Comparison of ENCODE assay signal across 7 cellular contexts in genomic region chr6:34146021-34146782, GRCh38. TPM values are rescaled to one million over a fixed set of nuclear protein-coding genes. Genes with fewer than 3 reads are reported as not detected.
DNase-seq lines count a peak whose midpoint lies in the region; ATAC-seq and TF ChIP-seq lines count a peak whose summit lies in the region.

Gene GRM4, minus strand, starts transcription at chr6:34146087. Its CDS starts 12,591 bp downstream, at chr6:34133496.

- ATAC-seq in GM23338 (no peak), RWPE2 (ENCODE audit: low read depth) (no peak), omental fat pad (ENCODE audit: low FRiP score) (no peak)

- peak within 1 kb of the TSS; percentile 88 for H3K4me3 ChIP-seq in GM23338
- peak within 1 kb of the TSS; percentile 23 for H3K4me3 ChIP-seq in RWPE2 (ENCODE audit: severe bottlenecking)
- peak within 1 kb of the TSS; percentile 29 for H3K4me3 ChIP-seq in fibroblast of villous mesenchyme (ENCODE audit: low read depth, low read length)
- H3K4me3 ChIP-seq in retinal pigment epithelial cell (ENCODE audit: low read length): peak within 1 kb of the TSS; percentile 27

- H3K27me3 Mint-ChIP-seq in GM23338 (ENCODE audit: insufficient read depth, low read depth, poor library complexity): peaks cover 60% of the 10 kb centered on the region

- H3K36me3 ChIP-seq in GM23338 (ENCODE audit: insufficient read depth) (no peaks in the 10 kb centered on the region), RWPE2 (ENCODE audit: low read depth) (no peaks in the 10 kb centered on the region)

- peaks cover 7% of the 10 kb centered on the region; the same call in 1 of the 2 replicates for H3K79me2 ChIP-seq in GM23338 (replicated peaks; ENCODE audit: insufficient read depth)

- peaks cover 3% of the 10 kb centered on the region; the same call in 1 of the 3 replicates for H3K36me3 Mint-ChIP-seq in GM23338 (ENCODE audit: low read depth)

- H2AFZ ChIP-seq in GM23338: peak within 1 kb of the TSS; percentile 59

- H3K9me2 ChIP-seq in GM23338 (ENCODE audit: insufficient read depth): no peaks in the 10 kb centered on the region

- H3K27ac ChIP-seq in GM23338 (ENCODE audit: low read depth): peak within 1 kb of the TSS; percentile 45; the same call in 1 of the 2 replicates
- H3K27ac ChIP-seq in RWPE2 (ENCODE audit: poor library complexity, severe bottlenecking): no peak within 1 kb of the TSS

- TF ChIP-seq CTCF in GM23338 (conservative IDR thresholded peaks at IDR 0.05; ENCODE audit: low read depth in 2 of 2) (no peak; a peak in 1 of 4 replicates), RWPE2 (IDR thresholded peaks at IDR 0.05; ENCODE audit: poor library complexity, severe bottlenecking) (no peak), fibroblast of villous mesenchyme (IDR thresholded peaks at IDR 0.05; ENCODE audit: insufficient read depth, low read depth, low read length) (no peak), retinal pigment epithelial cell (conservative IDR thresholded peaks at IDR 0.05; ENCODE audit: low read depth, low read length) (no peak), omental fat pad (IDR thresholded peaks at IDR 0.05) (no peak)

- H3K9me3 ChIP-seq in RWPE2 (ENCODE audit: severe bottlenecking): no peaks in the 10 kb centered on the region

- DNase-seq in GM23338 (ENCODE audit: low spot score) (no peak), RWPE2 (ENCODE audit: low spot score) (peak; percentile 34), fibroblast of villous mesenchyme (ENCODE audit: low read depth) (no peak), retinal pigment epithelial cell (ENCODE audit: low read depth) (no peak), omental fat pad (ENCODE audit: low spot score) (no peak), AG08396 (ENCODE audit: low spot score) (no peak)
- DNase-seq in stimulated activated CD4-positive, alpha-beta T cell treated with anti-CD3 and anti-CD28 coated beads, Interleukin-4, amount 100 ng/mL, for 4 hours: no peak

- H3K9me3 Mint-ChIP-seq in GM23338: no peaks in the 10 kb centered on the region

- H3K27ac Mint-ChIP-seq in GM23338: no peak within 1 kb of the TSS

- H3K27me3 ChIP-seq in GM23338 (ENCODE audit: insufficient read depth) (peaks cover 58% of the 10 kb centered on the region), RWPE2 (ENCODE audit: insufficient read depth, poor library complexity, severe bottlenecking) (peaks cover 27% of the 10 kb centered on the region)

- H3K4me3 Mint-ChIP-seq in GM23338: peak within 1 kb of the TSS; percentile 75

- peaks cover 62% of the 10 kb centered on the region for H3K4me1 ChIP-seq in GM23338 (ENCODE audit: insufficient read depth)
- no peaks in the 10 kb centered on the region for H3K4me1 ChIP-seq in RWPE2 (ENCODE audit: insufficient read depth, poor library complexity, severe bottlenecking)

- H3F3A ChIP-seq in GM23338 (replicated peaks; ENCODE audit: low read depth): peaks cover 16% of the 10 kb centered on the region

- peaks cover 67% of the 10 kb centered on the region for H3K4me1 Mint-ChIP-seq in GM23338

- peak within 1 kb of the TSS; percentile 95 for H3K4me2 ChIP-seq in GM23338

- H4K20me1 ChIP-seq in GM23338 (replicated peaks; ENCODE audit: insufficient read depth): no peaks in the 10 kb centered on the region

TF ChIP-seq in GM23338, 12 proteins besides CTCF, POLR2A, EP300 and RAD21:
- TF ChIP-seq CREB1 (CRISPR knock-in tag; IDR thresholded peaks at IDR 0.05; ENCODE audit: low read depth) (peak; percentile 52; the same call in 1 of the 2 replicates), POLR2AphosphoS5 (IDR thresholded peaks at IDR 0.05; ENCODE audit: low read depth) (no peak), REST (IDR thresholded peaks at IDR 0.05; ENCODE audit: unreplicated experiment) (no peak), NANOG (IDR thresholded peaks at IDR 0.05; ENCODE audit: borderline replicate concordance) (no peak)

RNA-seq across cellular contexts. Expression of gene GRM4, which starts in this region (rescaled TPM):
- 24.4 and 30.6 TPM in 2 replicates for total RNA-seq in GM23338 (2014; rRNA removed; shearing (Covaris generic))
- 7.0 and 8.7 TPM in 2 replicates for polyA plus RNA-seq in GM23338 (2016; fragmentation: Nextera tagmentation; extraction: Ambion mirVana)
- total RNA-seq in fibroblast of villous mesenchyme (under 0.01 TPM in 2 replicates), omental fat pad (under 1 TPM in 1 of 4 donors, not detected in 3; 0.60 TPM)

Comparison
In these comparisons a context has a peak if more than half of its experiments do, and no peak if none do; other contexts are left out.
1. RNA of gene GRM4 (total RNA-seq): 24.4 to 30.6 TPM in GM23338; under 0.01 TPM in fibroblast of villous mesenchyme and 0.60 TPM in omental fat pad; every median in the first group is over 10 times any median in the second.
2. H3K4me3 ChIP-seq: peak in every context shown above with its lines; median percentile 88 in GM23338; 29 in fibroblast of villous mesenchyme; 27 in retinal pigment epithelial cell; 23 in RWPE2.